In the genomic region with DNA sequence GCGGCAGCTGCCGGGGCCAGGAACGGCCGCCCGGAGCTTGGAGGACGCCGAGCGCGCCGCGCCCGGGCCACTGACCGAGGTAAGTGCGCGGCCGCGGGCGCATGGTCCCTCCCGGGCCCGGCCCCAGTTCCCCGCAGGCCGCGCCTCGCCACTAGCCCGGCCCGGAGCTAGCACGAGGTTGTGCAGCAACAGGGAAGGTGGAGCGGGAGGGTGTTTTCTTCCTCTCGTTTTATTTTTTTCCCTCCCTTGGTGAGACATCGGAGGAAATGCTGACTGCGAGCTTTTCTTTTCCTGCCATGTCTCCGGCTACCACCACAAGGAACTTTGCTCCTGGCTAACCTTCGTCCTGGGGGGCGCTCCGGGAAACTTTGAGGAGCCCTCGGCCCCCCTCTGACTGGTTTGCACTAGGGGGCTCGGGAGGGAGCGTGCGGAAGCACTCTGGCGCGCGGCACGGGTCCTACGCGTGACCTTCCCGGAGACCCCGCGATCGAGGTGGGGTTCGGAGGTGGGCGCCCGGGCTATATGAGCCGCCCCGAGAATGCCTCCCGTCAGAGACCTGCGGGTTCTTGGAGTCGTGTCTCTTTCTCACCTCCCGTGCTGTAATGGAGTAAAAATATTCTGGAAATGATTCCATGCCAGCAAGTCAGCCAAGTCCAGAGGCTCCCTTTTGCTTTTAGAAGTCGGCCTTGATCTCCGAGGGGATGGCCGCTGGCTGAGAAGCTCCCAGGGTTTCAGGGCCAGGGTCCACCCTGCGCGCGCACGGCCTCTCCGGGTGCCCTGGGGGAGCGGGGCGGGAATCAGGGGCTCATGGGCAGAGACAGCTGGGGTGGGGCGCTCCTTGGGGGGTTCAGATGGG, we compare ENCODE assay signal across 8 cellular contexts. TPM values are rescaled to one million over a fixed set of nuclear protein-coding genes. Genes with fewer than 3 reads are reported as not detected.
A peak's percentile ranks its signal among the peaks of the same experiment; 100 is the strongest.
DNase-seq lines count a peak whose midpoint lies in the region; ATAC-seq and TF ChIP-seq lines count a peak whose summit lies in the region.

No MANE protein-coding gene starts in this region.

- peak; percentile 31 for DNase-seq in AG10803 (ENCODE audit: low read depth)
- peak; percentile 40 for DNase-seq in MG63
- DNase-seq in NK-92 treated with Interleukin-12 subunit alpha and Interleukin-12 subunit beta, amount 100 ng/mL, for 24 hours (lab: John Stamatoyannopoulos, UW): no peak
- no peak for DNase-seq in T-helper 9 cell

- peaks cover 45% of the 10 kb centered on the region for H3K27me3 Mint-ChIP-seq in nephron (ENCODE audit: low read depth)

- H3K4me3 ChIP-seq in AG10803 (ENCODE audit: low read length): peak overlapping the region; percentile 45
- peak overlapping the region; percentile 56 for H3K4me3 ChIP-seq in MG63

- ATAC-seq in esophagus mucosa (peak; percentile 17), GM19463 (IDR thresholded peaks at IDR 0.05; ENCODE audit: unreplicated experiment) (no peak), GM21717 (IDR thresholded peaks at IDR 0.05; ENCODE audit: unreplicated experiment) (no peak)

- peak overlapping the region; percentile 76 to 80 (median 78) for H3K4me3 Mint-ChIP-seq in nephron

- H3K27me3 ChIP-seq in MG63: no peaks in the 10 kb centered on the region

- no peaks in the 10 kb centered on the region for H3K9me3 Mint-ChIP-seq in nephron

- no peaks in the 10 kb centered on the region for H3K9me3 ChIP-seq in MG63

- H3K27ac Mint-ChIP-seq in nephron: no peak overlapping the region

- H3K4me1 Mint-ChIP-seq in nephron: peaks cover 12% of the 10 kb centered on the region

- H3K36me3 ChIP-seq in MG63: no peaks in the 10 kb centered on the region

- no peaks in the 10 kb centered on the region for H3K36me3 Mint-ChIP-seq in nephron (ENCODE audit: low read depth)

- TF ChIP-seq CTCF in AG10803 (conservative IDR thresholded peaks at IDR 0.05; ENCODE audit: low read length): no peak
- no peak for TF ChIP-seq CTCF in nephron (IDR thresholded peaks at IDR 0.05; ENCODE audit: unreplicated experiment in 3 of 3)

RNA-seq across cellular contexts. Expression of gene KCNJ12, which starts 0.9 kb away (rescaled TPM):
- 5.2 and 5.6 TPM in 2 replicates for total RNA-seq in MG63 (2014; rRNA removed; shearing (Covaris generic); ENCODE audit: low replicate concordance)
- not detected for total RNA-seq in esophagus mucosa

Comparison
In these comparisons a context has a peak if more than half of its experiments do, and no peak if none do; other contexts are left out.
1. DNase-seq: peak in AG10803 (single experiment) and MG63 (single experiment); none in NK-92 treated with Interleukin-12 subunit alpha and Interleukin-12 subunit beta, amount 100 ng/mL, for 24 hours (single experiment) and T-helper 9 cell (single experiment).